In genomic region chr3:40580494-40581091, GRCh38 we compare ENCODE assay signal across 8 cellular contexts. TPM values are rescaled to one million over a fixed set of nuclear protein-coding genes. Genes with fewer than 3 reads are reported as not detected.
DNase-seq lines count a peak whose midpoint lies in the region; ATAC-seq and TF ChIP-seq lines count a peak whose summit lies in the region.

No MANE protein-coding gene starts in this region.

- POLR2A ChIA-PET in activated CD4-positive, alpha-beta T cell treated with anti-CD3 and anti-CD28 coated beads, Interleukin-2, amount 10 ng/mL, durations not matched to agents 7 days and 5 days (lab: Charles Lee): no interaction called here

- H3K4me3 Mint-ChIP-seq in activated CD4-positive, alpha-beta T cell treated with anti-CD3 and anti-CD28 coated beads, Interleukin-2, amount 10 ng/mL, durations not matched to agents 7 days and 5 days: no peak overlapping the region

- DNase-seq in GM12864 (ENCODE audit: low read depth) (peak; percentile 27), NCI-H524 (lab: John Stamatoyannopoulos, UW) (peak; percentile 47 to 82), dedifferentiated amniotic fluid mesenchymal stem cell (ENCODE audit: extremely low spot score) (peak; percentile 59), lung microvascular endothelial cell (ENCODE audit: low read depth in 2 of 2) (peak; percentile 74 to 84), GOT3 (lab: John Stamatoyannopoulos, UW) (no peak)
- DNase-seq in activated CD4-positive, alpha-beta T cell treated with anti-CD3 and anti-CD28 coated beads, Interleukin-2, amount 10 ng/mL, durations not matched to agents 7 days and 5 days: peak; percentile 73
- peak; percentile 45 for DNase-seq in stimulated activated CD8-positive, alpha-beta memory T cell treated with anti-CD3 and anti-CD28 coated beads, Interleukin-15, amount 100 ng/mL, for 1 hour (ENCODE audit: low read depth)

- no peaks in the 10 kb centered on the region for H3K36me3 Mint-ChIP-seq in activated CD4-positive, alpha-beta T cell treated with anti-CD3 and anti-CD28 coated beads, Interleukin-2, amount 10 ng/mL, durations not matched to agents 7 days and 5 days (ENCODE audit: low read depth)

- H3K27ac Mint-ChIP-seq in activated CD4-positive, alpha-beta T cell treated with anti-CD3 and anti-CD28 coated beads, Interleukin-2, amount 10 ng/mL, durations not matched to agents 7 days and 5 days: no peak overlapping the region

- no peaks in the 10 kb centered on the region for H3K9me3 Mint-ChIP-seq in activated CD4-positive, alpha-beta T cell treated with anti-CD3 and anti-CD28 coated beads, Interleukin-2, amount 10 ng/mL, durations not matched to agents 7 days and 5 days

- no peak overlapping the region for H3K4me3 ChIP-seq in GM12864 (ENCODE audit: low read depth, low read length)

- peak; percentile 96 for TF ChIP-seq CTCF in GM12864 (IDR thresholded peaks at IDR 0.05; ENCODE audit: low read depth, low read length, missing control alignments)

- peak; percentile 63 for ATAC-seq in HG02973 (IDR thresholded peaks at IDR 0.05; ENCODE audit: unreplicated experiment)

- no peaks in the 10 kb centered on the region for H3K4me1 Mint-ChIP-seq in activated CD4-positive, alpha-beta T cell treated with anti-CD3 and anti-CD28 coated beads, Interleukin-2, amount 10 ng/mL, durations not matched to agents 7 days and 5 days

- peaks cover 10% of the 10 kb centered on the region for H3K27me3 Mint-ChIP-seq in activated CD4-positive, alpha-beta T cell treated with anti-CD3 and anti-CD28 coated beads, Interleukin-2, amount 10 ng/mL, durations not matched to agents 7 days and 5 days

- CTCF ChIA-PET in activated CD4-positive, alpha-beta T cell treated with anti-CD3 and anti-CD28 coated beads, Interleukin-2, amount 10 ng/mL, durations not matched to agents 7 days and 5 days (lab: Charles Lee): interaction anchor here (0.6 to 2.4 kb wide), 7 partner anchors 9 to 1302 kb away, joined by 3 to 9 read pairs (median 3); no protein-coding TSS in a partner anchor

RNA-seq across cellular contexts. Expression of gene ZNF621, which starts 55.8 kb away (rescaled TPM):
- total RNA-seq in activated CD4-positive, alpha-beta T cell treated with anti-CD3 and anti-CD28 coated beads, Interleukin-2, amount 10 ng/mL, durations not matched to agents 7 days and 5 days: 10 to 100 TPM; 21.7 to 25.6 TPM
- total RNA-seq in lung microvascular endothelial cell: 5.0 and 6.0 TPM in 2 replicates
